In the genomic region with DNA sequence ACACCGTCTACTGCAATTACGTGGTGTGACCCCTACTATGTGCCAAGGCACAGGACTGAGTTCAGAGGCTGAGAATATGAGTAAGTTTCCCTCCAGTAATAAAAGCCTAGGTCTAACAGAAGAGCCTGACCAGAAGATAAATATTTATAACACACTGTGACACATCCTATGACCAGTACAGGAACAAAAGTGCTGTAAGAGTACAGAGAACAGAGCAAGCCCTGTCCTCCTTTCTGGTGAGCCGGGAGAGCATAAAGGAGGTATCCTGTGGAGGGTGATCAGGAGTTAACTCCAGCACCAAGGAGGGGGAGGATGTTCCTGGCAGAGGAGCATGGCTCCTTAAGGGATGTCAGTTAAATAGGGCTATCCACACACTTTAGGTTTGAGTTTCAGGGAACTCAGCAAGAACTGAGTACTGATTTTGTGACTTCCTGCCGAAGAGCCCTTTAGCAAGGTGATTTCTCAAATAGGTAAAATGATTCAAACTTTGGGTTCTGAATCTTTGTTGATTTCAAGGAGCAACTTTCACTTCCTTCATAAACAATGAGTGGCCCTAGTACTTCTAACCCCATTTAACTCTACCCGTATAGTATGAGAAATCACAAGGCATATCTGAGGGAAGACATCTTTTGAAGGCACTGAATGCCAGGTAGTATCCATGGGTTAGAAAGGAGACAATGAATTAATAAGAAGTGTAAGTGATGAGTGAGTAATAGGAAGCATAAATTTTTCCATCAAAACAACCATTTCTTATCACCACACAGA, we compare ENCODE assay signal across 16 cellular contexts.
DNase-seq lines count a peak whose midpoint lies in the region; ATAC-seq and TF ChIP-seq lines count a peak whose summit lies in the region.
"Had no signal": no experiment of that assay in that cellular context is flagged by ENCODE, and none has a peak within 500 bp of the region (broad histone marks: within the 10 kb centered on the region; RNA-seq: fewer than 3 reads in every experiment).

No MANE protein-coding gene starts in this region.

- DNase-seq in EL = peak; percentile 13
- peak; percentile 54 to 64 for DNase-seq in SJSA1 (ENCODE audit: low read depth in 1 of 2, low spot score in 2 of 2)
- peak; percentile 63 for DNase-seq in foreskin melanocyte
- DNase-seq in neural progenitor cell (ENCODE audit: low spot score) = peak; percentile 16
- no peak for DNase-seq in NCI-H2029 (lab: John Stamatoyannopoulos, UW)
- DNase-seq in activated T-cell treated with anti-CD3 and anti-CD28 coated beads for 4 hours = no peak
- no peak for DNase-seq in HFFc6
- DNase-seq: activated T-cell treated with anti-CD3 and anti-CD28 coated beads, Interleukin-2, amount 50 U/mL, for 48 hours; CD4-positive, CD25-positive, alpha-beta regulatory T cell; DND-41; effector CD8-positive, alpha-beta T cell; natural killer cell; NCI-H1436 treated with DMSO at 0.1 percent for 48 hours; stimulated activated naive CD4-positive, alpha-beta T cell treated with Interleukin-2 at 50 U/mL for 16 hours had no signal

- H3K27me3 ChIP-seq in SJSA1 (replicated peaks) (no peaks in the 10 kb centered on the region), neural progenitor cell (no peaks in the 10 kb centered on the region)

- H3K27ac ChIP-seq in SJSA1 = peak overlapping the region; percentile 33; the same call in 1 of the 2 replicates
- no peak overlapping the region for H3K27ac ChIP-seq in neural progenitor cell

- ATAC-seq in GM19467 (IDR thresholded peaks at IDR 0.05; ENCODE audit: unreplicated experiment) = no peak
- ATAC-seq: natural killer cell, SK-N-SH treated with all-trans-retinoic acid at 6 μM for 48 hours had no signal

- H3K36me3 ChIP-seq in SJSA1 (no peaks in the 10 kb centered on the region), neural progenitor cell (no peaks in the 10 kb centered on the region)

- H3K36me3 Mint-ChIP-seq in neural progenitor cell = no peaks in the 10 kb centered on the region
- no peaks in the 10 kb centered on the region for H3K36me3 Mint-ChIP-seq in HFFc6 (ENCODE audit: low read depth)
- H3K36me3 Mint-ChIP-seq: CD4-positive, CD25-positive, alpha-beta regulatory T cell; natural killer cell had no signal

- H4K20me1 ChIP-seq in neural progenitor cell (ENCODE audit: low read depth) = no peaks in the 10 kb centered on the region

- no peaks in the 10 kb centered on the region for H3K9me3 ChIP-seq in SJSA1 (replicated peaks)
- no peaks in the 10 kb centered on the region for H3K9me3 ChIP-seq in neural progenitor cell (ENCODE audit: low read depth)

- H3K27me3 Mint-ChIP-seq in neural progenitor cell (ENCODE audit: insufficient read depth, low read depth) (peaks cover 2% of the 10 kb centered on the region), HFFc6 (ENCODE audit: insufficient read depth) (peaks cover 1% of the 10 kb centered on the region)
- H3K27me3 Mint-ChIP-seq: CD4-positive, CD25-positive, alpha-beta regulatory T cell had no signal

- peaks cover 28% of the 10 kb centered on the region for H3K4me1 ChIP-seq in SJSA1 (replicated peaks)
- no peaks in the 10 kb centered on the region for H3K4me1 ChIP-seq in neural progenitor cell

- H3K79me2 ChIP-seq in neural progenitor cell (ENCODE audit: low read depth) = no peaks in the 10 kb centered on the region

- H3K4me3 Mint-ChIP-seq in neural progenitor cell (no peak overlapping the region), HFFc6 (no peak overlapping the region)
- H3K4me3 Mint-ChIP-seq: CD4-positive, CD25-positive, alpha-beta regulatory T cell; natural killer cell had no signal

- H3K27ac Mint-ChIP-seq in neural progenitor cell = no peak overlapping the region
- no peak overlapping the region for H3K27ac Mint-ChIP-seq in HFFc6
- H3K27ac Mint-ChIP-seq: CD4-positive, CD25-positive, alpha-beta regulatory T cell; natural killer cell had no signal

- peaks cover 5% of the 10 kb centered on the region for H3K4me1 Mint-ChIP-seq in neural progenitor cell
- peaks cover 6% of the 10 kb centered on the region; the same call in 1 of the 2 replicates for H3K4me1 Mint-ChIP-seq in HFFc6 (ENCODE audit: low read depth)
- H3K4me1 Mint-ChIP-seq: CD4-positive, CD25-positive, alpha-beta regulatory T cell; natural killer cell had no signal

- no peak overlapping the region for H3K4me2 ChIP-seq in neural progenitor cell

- peak overlapping the region; percentile 75 for H2AFZ ChIP-seq in neural progenitor cell (replicated peaks)

- no peak overlapping the region for H3K9ac ChIP-seq in neural progenitor cell

- H3F3A ChIP-seq in neural progenitor cell (ENCODE audit: low read depth) = no peaks in the 10 kb centered on the region

- H3K4me3 ChIP-seq in SJSA1 = no peak overlapping the region
- H3K4me3 ChIP-seq in neural progenitor cell = no peak overlapping the region

- no peak for TF ChIP-seq CTCF in neural progenitor cell (IDR thresholded peaks at IDR 0.05)
- no peak for TF ChIP-seq CTCF in HFFc6 (IDR thresholded peaks at IDR 0.05)

- H3K9me3 Mint-ChIP-seq in neural progenitor cell (no peaks in the 10 kb centered on the region), HFFc6 (no peaks in the 10 kb centered on the region; the same call in 1 of the 2 replicates)
- H3K9me3 Mint-ChIP-seq: natural killer cell had no signal

Comparison
In these comparisons a context has a peak if more than half of its experiments do, and no peak if none do; other contexts are left out.
1. DNase-seq: peak in EL (single experiment), SJSA1 (2 of 2), foreskin melanocyte (single experiment) and neural progenitor cell (single experiment); none in NCI-H2029 (single experiment), activated T-cell treated with anti-CD3 and anti-CD28 coated beads for 4 hours (single experiment) and HFFc6 (single experiment).